In genomic region chr9:97565262-97565661, GRCh38 we compare ENCODE assay signal across 17 cellular contexts.
DNase-seq lines count a peak whose midpoint lies in the region; ATAC-seq and TF ChIP-seq lines count a peak whose summit lies in the region.
"Had no signal": no experiment of that assay in that cellular context is flagged by ENCODE, and none has a peak within 500 bp of the region (broad histone marks: within the 10 kb centered on the region; RNA-seq: fewer than 3 reads in every experiment).

No MANE protein-coding gene starts in this region.

- H3K27ac ChIP-seq in GM23338 (ENCODE audit: low read depth) (no peak overlapping the region), VCaP (peak overlapping the region; percentile 78), skeletal muscle tissue (ENCODE audit: low read depth, low read length) (peak overlapping the region; percentile 42)
- H3K27ac ChIP-seq in CD4-positive, alpha-beta memory T cell (ENCODE audit: low read depth, low read length): no peak overlapping the region
- H3K27ac ChIP-seq: BLaER1 had no signal

- CTCF ChIA-PET in CD4-positive, alpha-beta memory T cell (lab: Charles Lee; ENCODE audit: partially characterized antibody): no interaction called here

- no peak overlapping the region for H3K4me2 ChIP-seq in GM23338
- H3K4me2 ChIP-seq: BLaER1 had no signal

- H3K27me3 Mint-ChIP-seq in GM23338 (ENCODE audit: insufficient read depth, low read depth, poor library complexity): peaks cover 7% of the 10 kb centered on the region
- peaks cover 5 to 9% of the 10 kb centered on the region in 2 donors for H3K27me3 Mint-ChIP-seq in CD4-positive, alpha-beta memory T cell

- H3K9me3 ChIP-seq in skeletal muscle tissue (ENCODE audit: control insufficient read depth in 3 of 3, low read length in 3 of 3): no peaks in the 10 kb centered on the region
- no peaks in the 10 kb centered on the region for H3K9me3 ChIP-seq in CD4-positive, alpha-beta memory T cell (ENCODE audit: control insufficient read depth in 1 of 2, low read length in 2 of 2)
- H3K9me3 ChIP-seq: BLaER1 had no signal

- H3K9me3 Mint-ChIP-seq in GM23338: no peaks in the 10 kb centered on the region
- H3K9me3 Mint-ChIP-seq in CD4-positive, alpha-beta memory T cell: no peaks in the 10 kb centered on the region
- H3K9me3 Mint-ChIP-seq: CD8-positive, alpha-beta T cell had no signal

- H3K9me2 ChIP-seq in GM23338 (ENCODE audit: insufficient read depth): peaks cover 5% of the 10 kb centered on the region; the same call in 1 of the 2 replicates

- DNase-seq in GM23338 (ENCODE audit: low spot score) (no peak), mesenteric fat pad (ENCODE audit: low spot score) (peak; percentile 24), HuH-7 (ENCODE audit: low spot score) (no peak), NCI-H1105 treated with DMSO at 0.1 percent for 48 hours (lab: John Stamatoyannopoulos, UW) (no peak)
- no peak for DNase-seq in CD4-positive, alpha-beta memory T cell
- DNase-seq: KBM-7, NCI-H1105, NCI-H1694, NCI-H2081 treated with DMSO at 0.1 percent for 48 hours, NCI-H446 treated with DMSO at 0.1 percent for 48 hours, OCI-M1, SHP77 treated with DMSO at 0.1 percent for 48 hours had no signal

- H3K36me3 ChIP-seq in GM23338 (ENCODE audit: insufficient read depth): no peaks in the 10 kb centered on the region
- H3K36me3 ChIP-seq in skeletal muscle tissue (ENCODE audit: control insufficient read depth in 3 of 3, insufficient read depth in 3 of 3, low read length in 3 of 3): peaks cover 28 to 32% (median 28%) of the 10 kb centered on the region in 3 donors
- H3K36me3 ChIP-seq in CD4-positive, alpha-beta memory T cell (ENCODE audit: insufficient read depth, low read length): no peaks in the 10 kb centered on the region
- H3K36me3 ChIP-seq: BLaER1 had no signal

- no peak for TF ChIP-seq CTCF in GM23338 (conservative IDR thresholded peaks at IDR 0.05; ENCODE audit: low read depth in 2 of 2)
- no peak for TF ChIP-seq CTCF in VCaP (conservative IDR thresholded peaks at IDR 0.05)

- H4K20me1 ChIP-seq in GM23338 (replicated peaks; ENCODE audit: insufficient read depth): no peaks in the 10 kb centered on the region
- H4K20me1 ChIP-seq: BLaER1 had no signal

- H3K4me3 Mint-ChIP-seq in GM23338: no peak overlapping the region
- no peak overlapping the region for H3K4me3 Mint-ChIP-seq in CD4-positive, alpha-beta memory T cell
- H3K4me3 Mint-ChIP-seq: CD8-positive, alpha-beta T cell had no signal

- no peak overlapping the region for H3K4me3 ChIP-seq in GM23338
- no peak overlapping the region for H3K4me3 ChIP-seq in skeletal muscle tissue (ENCODE audit: low read length in 3 of 3)
- no peak overlapping the region for H3K4me3 ChIP-seq in CD4-positive, alpha-beta memory T cell (ENCODE audit: low read length in 2 of 2)
- H3K4me3 ChIP-seq: BLaER1 had no signal

- no peaks in the 10 kb centered on the region for H3K79me2 ChIP-seq in GM23338 (replicated peaks; ENCODE audit: insufficient read depth)

- no peak for ATAC-seq in GM23338
- no peak for ATAC-seq in HG03354 (IDR thresholded peaks at IDR 0.05; ENCODE audit: poor library complexity, severe bottlenecking, unreplicated experiment)
- ATAC-seq: CD8-positive, alpha-beta T cell had no signal

- peaks cover 17% of the 10 kb centered on the region for H3K4me1 Mint-ChIP-seq in GM23338
- peaks cover 0 to 2% (median 0%) of the 10 kb centered on the region in 4 donors for H3K4me1 Mint-ChIP-seq in CD4-positive, alpha-beta memory T cell

- H3F3A ChIP-seq in GM23338 (replicated peaks; ENCODE audit: low read depth): no peaks in the 10 kb centered on the region

- 0 out of 2 replicates have a peak overlapping the region, but pooled peaks have one; percentile 6 for H3K27ac Mint-ChIP-seq in GM23338
- H3K27ac Mint-ChIP-seq in CD4-positive, alpha-beta memory T cell: no peak overlapping the region
- H3K27ac Mint-ChIP-seq: CD8-positive, alpha-beta T cell had no signal

- H2AFZ ChIP-seq in GM23338: no peak overlapping the region

- no peaks in the 10 kb centered on the region for H3K36me3 Mint-ChIP-seq in GM23338 (ENCODE audit: low read depth)
- no peaks in the 10 kb centered on the region for H3K36me3 Mint-ChIP-seq in CD4-positive, alpha-beta memory T cell
- H3K36me3 Mint-ChIP-seq: CD8-positive, alpha-beta T cell had no signal

- H3K4me1 ChIP-seq in GM23338 (ENCODE audit: insufficient read depth) (peaks cover 3% of the 10 kb centered on the region; the same call in 1 of the 2 replicates), skeletal muscle tissue (ENCODE audit: control insufficient read depth in 3 of 3, insufficient read depth in 3 of 3, low read length in 3 of 3) (peaks cover 31 to 42% (median 36%) of the 10 kb centered on the region in 3 donors)
- H3K4me1 ChIP-seq in CD4-positive, alpha-beta memory T cell (ENCODE audit: insufficient read depth, low read length): no peaks in the 10 kb centered on the region
- H3K4me1 ChIP-seq: BLaER1 had no signal

- intact Hi-C loops in CD4-positive, alpha-beta memory T cell (cut with micrococcal nuclease): no loop called here

- H3K27me3 ChIP-seq in GM23338 (ENCODE audit: insufficient read depth) (no peaks in the 10 kb centered on the region), skeletal muscle tissue (ENCODE audit: control insufficient read depth in 3 of 3, insufficient read depth in 3 of 3, low read length in 3 of 3) (no peaks in the 10 kb centered on the region)
- no peaks in the 10 kb centered on the region for H3K27me3 ChIP-seq in CD4-positive, alpha-beta memory T cell (ENCODE audit: insufficient read depth, low read length)
- H3K27me3 ChIP-seq: BLaER1 had no signal

- POLR2A ChIA-PET in CD4-positive, alpha-beta memory T cell (lab: Charles Lee; ENCODE audit: partially characterized antibody): no interaction called here

- no peak overlapping the region for H3K9ac ChIP-seq in skeletal muscle tissue (ENCODE audit: low read depth in 1 of 3, low read length in 3 of 3)
- H3K9ac ChIP-seq: BLaER1 had no signal

TF ChIP-seq in GM23338, 12 proteins besides CTCF, POLR2A, EP300 and RAD21 (continues in another document):
- TF ChIP-seq, protein P1, sequence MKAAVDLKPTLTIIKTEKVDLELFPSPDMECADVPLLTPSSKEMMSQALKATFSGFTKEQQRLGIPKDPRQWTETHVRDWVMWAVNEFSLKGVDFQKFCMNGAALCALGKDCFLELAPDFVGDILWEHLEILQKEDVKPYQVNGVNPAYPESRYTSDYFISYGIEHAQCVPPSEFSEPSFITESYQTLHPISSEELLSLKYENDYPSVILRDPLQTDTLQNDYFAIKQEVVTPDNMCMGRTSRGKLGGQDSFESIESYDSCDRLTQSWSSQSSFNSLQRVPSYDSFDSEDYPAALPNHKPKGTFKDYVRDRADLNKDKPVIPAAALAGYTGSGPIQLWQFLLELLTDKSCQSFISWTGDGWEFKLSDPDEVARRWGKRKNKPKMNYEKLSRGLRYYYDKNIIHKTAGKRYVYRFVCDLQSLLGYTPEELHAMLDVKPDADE (IDR thresholded peaks at IDR 0.05): no peak
- TF ChIP-seq ZNF331 (CRISPR knock-in tag; IDR thresholded peaks at IDR 0.05; ENCODE audit: low read depth): no peak
- TF ChIP-seq, protein P2, sequence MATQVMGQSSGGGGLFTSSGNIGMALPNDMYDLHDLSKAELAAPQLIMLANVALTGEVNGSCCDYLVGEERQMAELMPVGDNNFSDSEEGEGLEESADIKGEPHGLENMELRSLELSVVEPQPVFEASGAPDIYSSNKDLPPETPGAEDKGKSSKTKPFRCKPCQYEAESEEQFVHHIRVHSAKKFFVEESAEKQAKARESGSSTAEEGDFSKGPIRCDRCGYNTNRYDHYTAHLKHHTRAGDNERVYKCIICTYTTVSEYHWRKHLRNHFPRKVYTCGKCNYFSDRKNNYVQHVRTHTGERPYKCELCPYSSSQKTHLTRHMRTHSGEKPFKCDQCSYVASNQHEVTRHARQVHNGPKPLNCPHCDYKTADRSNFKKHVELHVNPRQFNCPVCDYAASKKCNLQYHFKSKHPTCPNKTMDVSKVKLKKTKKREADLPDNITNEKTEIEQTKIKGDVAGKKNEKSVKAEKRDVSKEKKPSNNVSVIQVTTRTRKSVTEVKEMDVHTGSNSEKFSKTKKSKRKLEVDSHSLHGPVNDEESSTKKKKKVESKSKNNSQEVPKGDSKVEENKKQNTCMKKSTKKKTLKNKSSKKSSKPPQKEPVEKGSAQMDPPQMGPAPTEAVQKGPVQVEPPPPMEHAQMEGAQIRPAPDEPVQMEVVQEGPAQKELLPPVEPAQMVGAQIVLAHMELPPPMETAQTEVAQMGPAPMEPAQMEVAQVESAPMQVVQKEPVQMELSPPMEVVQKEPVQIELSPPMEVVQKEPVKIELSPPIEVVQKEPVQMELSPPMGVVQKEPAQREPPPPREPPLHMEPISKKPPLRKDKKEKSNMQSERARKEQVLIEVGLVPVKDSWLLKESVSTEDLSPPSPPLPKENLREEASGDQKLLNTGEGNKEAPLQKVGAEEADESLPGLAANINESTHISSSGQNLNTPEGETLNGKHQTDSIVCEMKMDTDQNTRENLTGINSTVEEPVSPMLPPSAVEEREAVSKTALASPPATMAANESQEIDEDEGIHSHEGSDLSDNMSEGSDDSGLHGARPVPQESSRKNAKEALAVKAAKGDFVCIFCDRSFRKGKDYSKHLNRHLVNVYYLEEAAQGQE (IDR thresholded peaks at IDR 0.05; ENCODE audit: unreplicated experiment): no peak
- TF ChIP-seq EZH2phosphoT487 (IDR thresholded peaks at IDR 0.05; ENCODE audit: unreplicated experiment): no peak
- TF ChIP-seq JUNB (IDR thresholded peaks at IDR 0.05; ENCODE audit: unreplicated experiment): no peak
- no peak for TF ChIP-seq STAT1 (IDR thresholded peaks at IDR 0.05; ENCODE audit: unreplicated experiment)
- TF ChIP-seq NANOG (IDR thresholded peaks at IDR 0.05; ENCODE audit: borderline replicate concordance): no peak
- TF ChIP-seq POLR2AphosphoS5 (IDR thresholded peaks at IDR 0.05; ENCODE audit: low read depth): no peak
- TF ChIP-seq CREB1 (CRISPR knock-in tag; IDR thresholded peaks at IDR 0.05; ENCODE audit: low read depth): no peak
- no peak for TF ChIP-seq ZNF114 (CRISPR knock-in tag; IDR thresholded peaks at IDR 0.05)

Comparison
In these comparisons a context has a peak if more than half of its experiments do, and no peak if none do; other contexts are left out.
1. H3K27ac ChIP-seq: peak in VCaP (single experiment) and skeletal muscle tissue (single experiment); none in GM23338 (single experiment) and CD4-positive, alpha-beta memory T cell (single experiment).